19 cellular contexts compared by ENCODE assay signal in genomic region chr6:168447282-168447681, GRCh38. TPM values are rescaled to one million over a fixed set of nuclear protein-coding genes. Genes with fewer than 3 reads are reported as not detected.
A peak's percentile ranks its signal among the peaks of the same experiment; 100 is the strongest.
DNase-seq lines count a peak whose midpoint lies in the region; ATAC-seq and TF ChIP-seq lines count a peak whose summit lies in the region.
"Had no signal": no experiment of that assay in that cellular context is flagged by ENCODE, and none has a peak within 500 bp of the region (broad histone marks: within the 10 kb centered on the region; RNA-seq: fewer than 3 reads in every experiment).

No MANE protein-coding gene starts in this region.

- intact Hi-C loops in ascending aorta (cut with DNase I): no loop called here
- intact Hi-C loops in lower lobe of right lung (cut with DNase I): no loop called here

- H3K36me3 Mint-ChIP-seq in IgD-negative memory B cell (peaks cover 4% of the 10 kb centered on the region), nephron progenitor cell (ENCODE audit: low read depth) (no peaks in the 10 kb centered on the region)
- H3K36me3 Mint-ChIP-seq: CD8-positive, alpha-beta T cell had no signal

- H3K4me3 ChIP-seq in ascending aorta (peak overlapping the region in 1 of 2 donors; percentile 1), thoracic aorta (peak overlapping the region; percentile 20), lower lobe of right lung (no peak overlapping the region)
- H3K4me3 ChIP-seq: GM23248, K562, SK-N-MC had no signal

- peaks cover 0 to 4% (median 0%) of the 10 kb centered on the region in 3 donors for H3K9me3 Mint-ChIP-seq in IgD-negative memory B cell
- H3K9me3 Mint-ChIP-seq in nephron progenitor cell: no peaks in the 10 kb centered on the region
- H3K9me3 Mint-ChIP-seq: CD8-positive, alpha-beta T cell had no signal

- DNase-seq in NAMALWA (ENCODE audit: low spot score): peak; percentile 16
- DNase-seq in ascending aorta (ENCODE audit: low spot score in 2 of 2): no peak
- no peak for DNase-seq in thoracic aorta (ENCODE audit: low spot score)
- DNase-seq in lower lobe of right lung: no peak
- no peak for DNase-seq in OCI-M2 (lab: John Stamatoyannopoulos, UW; ENCODE audit: unreplicated experiment)
- DNase-seq in nephron progenitor cell: no peak
- DNase-seq: BE2C; CD8-positive, alpha-beta T cell; DMS79 treated with DMSO at 0.1 percent for 48 hours; GM23248; HCEC 1CT; NCI-H1105; NCI-H1694; NCI-H526 treated with DMSO at 0.1 percent for 48 hours; NK-92 treated with Interleukin-12 subunit alpha and Interleukin-12 subunit beta, amount 100 ng/mL, for 24 hours; T-helper 1 cell had no signal

- H3K27ac ChIP-seq in ascending aorta (peak overlapping the region; percentile 5 to 94), thoracic aorta (peak overlapping the region; percentile 60 to 61), lower lobe of right lung (no peak overlapping the region)
- H3K27ac ChIP-seq: GM23248, SK-N-MC had no signal

- peaks cover 14% of the 10 kb centered on the region for H3K27me3 Mint-ChIP-seq in IgD-negative memory B cell
- H3K27me3 Mint-ChIP-seq in nephron progenitor cell (ENCODE audit: low read depth, poor library complexity): peaks cover 55% of the 10 kb centered on the region

- TF ChIP-seq CTCF in ascending aorta (IDR thresholded peaks at IDR 0.05) (no peak), thoracic aorta (IDR thresholded peaks at IDR 0.05) (no peak), lower lobe of right lung (IDR thresholded peaks at IDR 0.05) (no peak), nephron progenitor cell (IDR thresholded peaks at IDR 0.05) (no peak)

- H3K36me3 ChIP-seq in ascending aorta: no peaks in the 10 kb centered on the region
- no peaks in the 10 kb centered on the region for H3K36me3 ChIP-seq in thoracic aorta
- no peaks in the 10 kb centered on the region for H3K36me3 ChIP-seq in lower lobe of right lung
- H3K36me3 ChIP-seq: BE2C had no signal

- ATAC-seq in thoracic aorta (ENCODE audit: insufficient number of reproducible peaks, low FRiP score, low read depth) (no peak), lower lobe of right lung (no peak)
- ATAC-seq: CD8-positive, alpha-beta T cell; K562 had no signal

- H3K4me1 ChIP-seq in ascending aorta (peaks cover 9 to 26% of the 10 kb centered on the region in 2 donors), thoracic aorta (ENCODE audit: control insufficient read depth in 1 of 2, low read depth in 2 of 2) (peaks cover 22 to 78% of the 10 kb centered on the region in 2 donors), lower lobe of right lung (no peaks in the 10 kb centered on the region)
- H3K4me1 ChIP-seq: BE2C had no signal

- H3K27me3 ChIP-seq in ascending aorta (no peaks in the 10 kb centered on the region), thoracic aorta (replicated peaks; ENCODE audit: insufficient read depth) (no peaks in the 10 kb centered on the region), lower lobe of right lung (ENCODE audit: low read depth) (peaks cover 24% of the 10 kb centered on the region)

- H3K4me3 Mint-ChIP-seq in IgD-negative memory B cell: peak overlapping the region in 1 of 4 donors; percentile 1
- no peak overlapping the region for H3K4me3 Mint-ChIP-seq in nephron progenitor cell
- H3K4me3 Mint-ChIP-seq: CD8-positive, alpha-beta T cell had no signal

- peaks cover 0 to 5% (median 4%) of the 10 kb centered on the region in 3 donors for H3K4me1 Mint-ChIP-seq in IgD-negative memory B cell
- H3K4me1 Mint-ChIP-seq in nephron progenitor cell: peaks cover 54% of the 10 kb centered on the region

- H3K9me3 ChIP-seq in ascending aorta (no peaks in the 10 kb centered on the region), thoracic aorta (no peaks in the 10 kb centered on the region), lower lobe of right lung (no peaks in the 10 kb centered on the region)
- H3K9me3 ChIP-seq: BE2C had no signal

- H3K27ac Mint-ChIP-seq in IgD-negative memory B cell (peak overlapping the region; percentile 20 to 93 (median 59)), nephron progenitor cell (no peak overlapping the region)
- H3K27ac Mint-ChIP-seq: CD8-positive, alpha-beta T cell had no signal

RNA-seq across cellular contexts. Expression of gene SMOC2, which starts 6.3 kb away (rescaled TPM):
- not detected for polyA plus RNA-seq in IgD-negative memory B cell
- total RNA-seq in ascending aorta: 102 TPM
- 100 to 1,000 TPM; 334 to 424 TPM for total RNA-seq in thoracic aorta
- 12.6 TPM for total RNA-seq in lower lobe of right lung
- total RNA-seq: CD8-positive, alpha-beta T cell; GM23248 had no signal
- polyA plus RNA-seq: GM23248 had no signal
